In the genomic region with DNA sequence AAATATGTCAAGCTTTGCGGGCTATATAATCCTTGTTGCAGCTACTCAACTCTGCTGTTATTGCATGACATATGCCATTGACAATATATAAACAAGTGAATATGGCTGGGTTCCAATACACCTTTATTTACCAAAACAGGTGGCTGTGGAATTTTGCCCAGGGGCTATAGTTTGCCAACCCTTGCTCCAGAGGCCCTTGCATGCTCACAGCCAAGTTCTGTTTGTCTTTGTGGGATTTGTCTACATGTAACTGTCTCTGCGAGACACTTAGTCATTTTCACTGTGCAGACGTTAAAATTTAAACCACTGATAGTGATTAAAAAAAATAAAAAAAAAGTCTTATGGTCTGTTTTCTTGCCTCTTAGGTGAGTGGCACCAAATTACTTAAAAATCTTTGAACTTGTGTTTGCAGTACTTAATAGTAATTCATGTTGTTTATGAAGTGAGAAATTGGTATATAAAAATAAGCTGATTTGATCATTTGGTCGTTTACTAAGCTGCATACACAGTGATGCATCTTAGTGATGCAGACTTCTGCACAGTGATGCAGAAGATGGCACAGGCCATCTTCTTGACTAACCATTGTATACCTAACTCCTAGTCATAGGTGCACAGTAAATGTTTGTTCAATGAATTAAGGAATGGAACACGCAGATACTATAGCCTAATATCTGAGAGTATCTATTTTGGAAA, we compare ENCODE assay signal across 23 cellular contexts.
DNase-seq lines count a peak whose midpoint lies in the region; ATAC-seq, FAIRE-seq and TF ChIP-seq lines count a peak whose summit lies in the region.
"Had no signal": no experiment of that assay in that cellular context is flagged by ENCODE, and none has a peak within 500 bp of the region (broad histone marks: within the 10 kb centered on the region; RNA-seq: fewer than 3 reads in every experiment).

No MANE protein-coding gene starts in this region.

- no peaks in the 10 kb centered on the region for H3K9me3 ChIP-seq in breast epithelium
- H3K9me3 ChIP-seq: body of pancreas, heart right ventricle, transverse colon had no signal

- no peak for FAIRE-seq in bronchial epithelial cell (lab: Jason Lieb, UNC)
- FAIRE-seq: GM12878 had no signal

- POLR2A ChIA-PET in activated CD4-positive, alpha-beta T cell treated with anti-CD3 and anti-CD28 coated beads, Interleukin-2, amount 10 ng/mL, durations not matched to agents 7 days and 5 days (lab: Charles Lee): no interaction called here

- H3K4me1 Mint-ChIP-seq in activated CD4-positive, alpha-beta T cell treated with anti-CD3 and anti-CD28 coated beads, Interleukin-2, amount 10 ng/mL, durations not matched to agents 7 days and 5 days: no peaks in the 10 kb centered on the region

- H3K27me3 Mint-ChIP-seq in activated CD4-positive, alpha-beta T cell treated with anti-CD3 and anti-CD28 coated beads, Interleukin-2, amount 10 ng/mL, durations not matched to agents 7 days and 5 days: no peaks in the 10 kb centered on the region

- CTCF ChIA-PET in activated CD4-positive, alpha-beta T cell treated with anti-CD3 and anti-CD28 coated beads, Interleukin-2, amount 10 ng/mL, durations not matched to agents 7 days and 5 days (lab: Charles Lee): no interaction called here

- in situ Hi-C loops in T47D (cut with HindIII; ENCODE audit: low pct_unique_long_range_greater_than_20kb, low sequenced_read_pairs): no loop called here

- TF ChIP-seq CTCF in breast epithelium (IDR thresholded peaks at IDR 0.05) (no peak), bronchial epithelial cell (IDR thresholded peaks at IDR 0.05; ENCODE audit: insufficient read depth, low read length, severe bottlenecking) (no peak)

- no peak overlapping the region for H3K4me3 ChIP-seq in breast epithelium
- no peak overlapping the region for H3K4me3 ChIP-seq in bronchial epithelial cell (ENCODE audit: low read depth, low read length)
- H3K4me3 ChIP-seq: body of pancreas, GM12878, heart right ventricle, transverse colon had no signal

- TF ChIP-seq POLR2A in breast epithelium (IDR thresholded peaks at IDR 0.05): no peak

- intact Hi-C loops in breast epithelium (cut with DNase I; ENCODE audit: low total_unique reads): no loop called here

- H3K36me3 Mint-ChIP-seq in activated CD4-positive, alpha-beta T cell treated with anti-CD3 and anti-CD28 coated beads, Interleukin-2, amount 10 ng/mL, durations not matched to agents 7 days and 5 days (ENCODE audit: low read depth): no peaks in the 10 kb centered on the region
- H3K36me3 Mint-ChIP-seq: IgD-negative memory B cell had no signal

- no peaks in the 10 kb centered on the region for H3K36me3 ChIP-seq in breast epithelium
- no peaks in the 10 kb centered on the region for H3K36me3 ChIP-seq in bronchial epithelial cell (ENCODE audit: control insufficient read depth, insufficient read depth, low read length)
- H3K36me3 ChIP-seq: heart right ventricle, transverse colon, WERI-Rb-1 had no signal

- H3K4me1 ChIP-seq in breast epithelium: no peaks in the 10 kb centered on the region
- H3K4me1 ChIP-seq: heart right ventricle, transverse colon had no signal

- ATAC-seq in HG03139 (IDR thresholded peaks at IDR 0.05; ENCODE audit: unreplicated experiment) (no peak), GM19035 (IDR thresholded peaks at IDR 0.05; ENCODE audit: unreplicated experiment) (no peak)
- ATAC-seq: body of pancreas, GM12878, left colon had no signal

- H3K4me3 Mint-ChIP-seq in activated CD4-positive, alpha-beta T cell treated with anti-CD3 and anti-CD28 coated beads, Interleukin-2, amount 10 ng/mL, durations not matched to agents 7 days and 5 days: no peak overlapping the region
- H3K4me3 Mint-ChIP-seq: IgD-negative memory B cell; T-helper 2 cell treated with Interferon-gamma antibody and Interleukin-4, amounts not matched to agents 5 μg/mL and 100 μg/mL, for 36 hours had no signal

- no peak overlapping the region for H3K27ac Mint-ChIP-seq in activated CD4-positive, alpha-beta T cell treated with anti-CD3 and anti-CD28 coated beads, Interleukin-2, amount 10 ng/mL, durations not matched to agents 7 days and 5 days
- H3K27ac Mint-ChIP-seq: activated T-helper 2 cell treated with anti-CD3 and anti-CD28 coated beads, Interferon-gamma antibody, Interleukin-2, Interleukin-4, amounts not matched to agents 10 μg/mL and 5 μg/mL and 100 μg/mL, durations not matched to agents 14 hours and 24 hours and 36 hours; IgD-negative memory B cell; progenitor cell of endocrine pancreas; T-helper 2 cell treated with Interferon-gamma antibody and Interleukin-4, amounts not matched to agents 5 μg/mL and 100 μg/mL, for 36 hours had no signal

- H3K27ac ChIP-seq in breast epithelium: no peak overlapping the region
- H3K27ac ChIP-seq: body of pancreas, heart right ventricle, transverse colon, WERI-Rb-1 had no signal

- DNase-seq in T47D (ENCODE audit: low read depth in 1 of 2, low spot score in 1 of 2) (peak; percentile 2 to 79), breast epithelium (ENCODE audit: low spot score in 2 of 2) (no peak), NCI-H146 treated with DMSO at 0.1 percent for 48 hours (lab: John Stamatoyannopoulos, UW; ENCODE audit: unreplicated experiment) (peak; percentile 19), bronchial epithelial cell (ENCODE audit: low read depth) (peak; percentile 50)
- no peak for DNase-seq in activated CD4-positive, alpha-beta T cell treated with anti-CD3 and anti-CD28 coated beads, Interleukin-2, amount 10 ng/mL, durations not matched to agents 7 days and 5 days
- no peak for DNase-seq in activated effector memory CD4-positive, alpha-beta T cell treated with anti-CD3 and anti-CD28 coated beads, Interleukin-2, amount 50 U/mL, for 16 hours
- DNase-seq: activated CD4-positive, alpha-beta T cell treated with anti-CD3 and anti-CD28 coated beads, Interleukin-2, amount 50 U/mL, for 4 hours; DND-41; erythroblast; heart right ventricle; left colon; mesenchymal stem cell; NCI-H1436 treated with DMSO at 0.1 percent for 48 hours; transverse colon; WERI-Rb-1 had no signal

- H3K9me3 Mint-ChIP-seq in activated CD4-positive, alpha-beta T cell treated with anti-CD3 and anti-CD28 coated beads, Interleukin-2, amount 10 ng/mL, durations not matched to agents 7 days and 5 days: no peaks in the 10 kb centered on the region
- H3K9me3 Mint-ChIP-seq: activated T-helper 2 cell treated with anti-CD3 and anti-CD28 coated beads, Interferon-gamma antibody, Interleukin-2, Interleukin-4, amounts not matched to agents 10 μg/mL and 5 μg/mL and 100 μg/mL, durations not matched to agents 14 hours and 24 hours and 36 hours; T-helper 2 cell treated with Interferon-gamma antibody and Interleukin-4, amounts not matched to agents 5 μg/mL and 100 μg/mL, for 36 hours had no signal

- H3K27me3 ChIP-seq in breast epithelium: peaks cover 0 to 30% of the 10 kb centered on the region in 2 donors
- H3K27me3 ChIP-seq in bronchial epithelial cell (ENCODE audit: control insufficient read depth, insufficient read depth, low read length): no peaks in the 10 kb centered on the region
- H3K27me3 ChIP-seq: body of pancreas, transverse colon had no signal

Comparison
In these comparisons a context has a peak if more than half of its experiments do, and no peak if none do; other contexts are left out.
1. DNase-seq: peak in T47D (2 of 2), NCI-H146 treated with DMSO at 0.1 percent for 48 hours (single experiment) and bronchial epithelial cell (single experiment); none in breast epithelium (0 of 2), activated CD4-positive, alpha-beta T cell treated with anti-CD3 and anti-CD28 coated beads, Interleukin-2, amount 10 ng/mL, durations not matched to agents 7 days and 5 days (single experiment) and activated effector memory CD4-positive, alpha-beta T cell treated with anti-CD3 and anti-CD28 coated beads, Interleukin-2, amount 50 U/mL, for 16 hours (single experiment).